In the genomic region with DNA sequence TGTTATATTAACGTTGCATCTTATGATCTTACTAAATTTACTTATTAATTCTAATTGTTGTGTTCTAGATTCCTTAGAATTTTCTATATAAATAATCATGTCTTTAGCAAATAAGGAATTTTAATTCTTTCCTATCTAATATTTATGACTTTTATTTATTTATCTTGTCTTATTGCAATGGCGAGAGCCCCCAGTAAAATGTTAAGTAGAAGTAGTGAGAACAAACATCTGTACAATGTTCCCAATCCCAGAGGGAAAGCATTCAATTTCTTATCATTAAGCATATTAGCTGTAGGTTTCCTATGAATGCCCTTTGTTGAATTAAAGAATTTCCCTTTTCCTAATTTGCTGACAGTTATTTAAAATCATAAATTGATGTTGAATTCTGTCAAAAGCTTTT, we compare ENCODE assay signal across 8 cellular contexts.
"Had no signal": no experiment of that assay in that cellular context is flagged by ENCODE, and none has a peak within 500 bp of the region (broad histone marks: within the 10 kb centered on the region; RNA-seq: fewer than 3 reads in every experiment).

No MANE protein-coding gene starts in this region.

- DNase-seq: GM23248, H7, IMR-90, KBM-7 had no signal

- H3K27ac ChIP-seq: GM23248, KMS-11 had no signal

- H3K4me3 ChIP-seq: GM23248, HAP-1 had no signal

- H2AFZ ChIP-seq: GM23248 had no signal

- H3K4me2 ChIP-seq: KMS-11 had no signal

- H3K9ac ChIP-seq: GM23248, KMS-11 had no signal

- ATAC-seq: HCT116 had no signal

- H3K36me3 ChIP-seq: HAP-1 had no signal

- FAIRE-seq: HTR-8/SVneo had no signal
